30 cellular contexts compared by ENCODE assay signal in genomic region chr14:41000350-41000749, GRCh38.
"Had no signal": no experiment of that assay in that cellular context is flagged by ENCODE, and none has a peak within 500 bp of the region (broad histone marks: within the 10 kb centered on the region; RNA-seq: fewer than 3 reads in every experiment).

No MANE protein-coding gene starts in this region.

- H3K27me3 ChIP-seq: colonic mucosa, gastroesophageal sphincter, heart right ventricle, neural progenitor cell, suprapubic skin, transverse colon, upper lobe of right lung, uterus had no signal

- DNase-seq: colonic mucosa; effector CD8-positive, alpha-beta T cell; endodermal cell; foreskin fibroblast; heart right ventricle; hypothalamus; immature natural killer cell; islet precursor cell; kidney glomerular epithelial cell; left colon; left ventricle myocardium inferior; lower lobe of right lung; naive thymus-derived CD4-positive, alpha-beta T cell; stimulated activated CD4-positive, alpha-beta T cell treated with anti-CD3 and anti-CD28 coated beads, Interleukin-12 subunit alpha, Interleukin-12 subunit beta, amount 100 ng/mL, for 4 hours; stimulated activated CD4-positive, alpha-beta T cell treated with anti-CD3 and anti-CD28 coated beads, Interleukin-1b, Interleukin-23, amount 100 ng/mL, for 48 hours; stimulated activated CD4-positive, alpha-beta T cell treated with anti-CD3 and anti-CD28 coated beads, Interleukin-4, amount 100 ng/mL, for 1 hour; stimulated activated CD8-positive, alpha-beta memory T cell treated with anti-CD3 and anti-CD28 coated beads, Interleukin-4, amount 100 ng/mL, for 48 hours; stimulated activated naive CD4-positive, alpha-beta T cell; stimulated activated naive CD8-positive, alpha-beta T cell treated with anti-CD3 and anti-CD28 coated beads, Interleukin-15, amount 100 ng/mL, for 72 hours; transverse colon; upper lobe of right lung; uterus had no signal

- ATAC-seq: esophagus mucosa; gastroesophageal sphincter; heart right ventricle; left colon; lower lobe of right lung; naive thymus-derived CD4-positive, alpha-beta T cell; sciatic nerve; stimulated activated naive CD8-positive, alpha-beta T cell treated with anti-CD3 and anti-CD28 coated beads, Interleukin-15, amount 100 ng/mL, for 72 hours; upper lobe of right lung had no signal

- H3K4me3 ChIP-seq: colonic mucosa, gastroesophageal sphincter, heart right ventricle, left ventricle myocardium inferior, lower lobe of right lung, neural progenitor cell, smooth muscle cell, suprapubic skin, transverse colon, upper lobe of right lung, uterus had no signal

- H3K4me2 ChIP-seq: neural progenitor cell, smooth muscle cell had no signal

- H3K9ac ChIP-seq: neural progenitor cell, parathyroid adenoma had no signal

- H3K79me2 ChIP-seq: parathyroid adenoma had no signal

- H3K4me1 ChIP-seq: colonic mucosa, gastroesophageal sphincter, heart right ventricle, left ventricle myocardium inferior, lower lobe of right lung, neural progenitor cell, parathyroid adenoma, suprapubic skin, transverse colon, upper lobe of right lung, uterus had no signal

- H2AFZ ChIP-seq: neural progenitor cell, parathyroid adenoma had no signal

- H3K9me3 ChIP-seq: gastroesophageal sphincter, left ventricle myocardium inferior, lower lobe of right lung, suprapubic skin, transverse colon, upper lobe of right lung, uterus had no signal

- H3K36me3 ChIP-seq: colonic mucosa, gastroesophageal sphincter, heart right ventricle, left ventricle myocardium inferior, lower lobe of right lung, neural progenitor cell, suprapubic skin, transverse colon, upper lobe of right lung, uterus had no signal

- H3K27ac ChIP-seq: colonic mucosa, epithelial cell of prostate, gastroesophageal sphincter, heart right ventricle, left ventricle myocardium inferior, lower lobe of right lung, neural progenitor cell, parathyroid adenoma, suprapubic skin, transverse colon, upper lobe of right lung, uterus had no signal
